In the genomic region with DNA sequence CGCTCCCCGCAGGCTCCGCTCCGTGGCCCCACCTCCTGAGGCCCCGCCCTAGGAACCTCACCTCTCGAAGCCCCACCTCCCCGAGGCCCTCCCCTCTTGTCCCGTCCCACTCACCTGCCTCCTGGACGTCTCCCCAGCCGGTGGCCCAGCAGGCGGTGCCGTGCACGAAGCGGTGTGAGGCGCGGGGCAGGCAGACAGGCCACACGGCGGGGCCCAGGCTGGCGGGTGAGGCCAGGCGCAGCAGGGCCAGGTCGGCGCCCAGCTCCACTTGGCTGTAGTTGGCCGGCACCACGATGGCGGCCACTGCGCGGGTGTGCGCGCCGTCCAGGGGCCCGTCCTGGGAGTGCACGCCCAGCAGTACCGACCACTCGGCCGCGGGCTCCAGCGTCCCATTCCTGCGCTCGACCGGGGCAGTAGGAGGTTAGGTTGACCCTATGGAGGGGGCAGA, we compare ENCODE assay signal across 1 cellular context.
TF ChIP-seq lines count a peak whose summit lies in the region.

No MANE protein-coding gene starts in this region.

TF ChIP-seq in HepG2, 621 proteins besides CTCF, POLR2A, EP300 and RAD21:
- TF ChIP-seq GATAD1 (CRISPR knock-in tag; IDR thresholded peaks at IDR 0.05) (no peak), DMAP1 (CRISPR knock-in tag; IDR thresholded peaks at IDR 0.05) (no peak), HNRNPK (IDR thresholded peaks at IDR 0.05; ENCODE audit: low read depth, low read length, poor library complexity, severe bottlenecking) (peak; percentile 41), KDM5B (CRISPR knock-in tag; IDR thresholded peaks at IDR 0.05; ENCODE audit: borderline replicate concordance) (no peak), DR1 (CRISPR knock-in tag; IDR thresholded peaks at IDR 0.05) (no peak), HNRNPUL1 (IDR thresholded peaks at IDR 0.05; ENCODE audit: low read depth, low read length) (no peak), KMT2A (CRISPR knock-in tag; IDR thresholded peaks at IDR 0.05) (no peak), SALL1 (CRISPR knock-in tag; IDR thresholded peaks at IDR 0.05) (no peak), RXRB (CRISPR knock-in tag; IDR thresholded peaks at IDR 0.05; ENCODE audit: borderline replicate concordance) (no peak), HOXA3 (CRISPR knock-in tag; IDR thresholded peaks at IDR 0.05) (peak; percentile 42; the same call in 1 of the 2 replicates), GATA4 (IDR thresholded peaks at IDR 0.05; ENCODE audit: borderline replicate concordance, low read depth) (no peak)
- TF ChIP-seq, protein P1, sequence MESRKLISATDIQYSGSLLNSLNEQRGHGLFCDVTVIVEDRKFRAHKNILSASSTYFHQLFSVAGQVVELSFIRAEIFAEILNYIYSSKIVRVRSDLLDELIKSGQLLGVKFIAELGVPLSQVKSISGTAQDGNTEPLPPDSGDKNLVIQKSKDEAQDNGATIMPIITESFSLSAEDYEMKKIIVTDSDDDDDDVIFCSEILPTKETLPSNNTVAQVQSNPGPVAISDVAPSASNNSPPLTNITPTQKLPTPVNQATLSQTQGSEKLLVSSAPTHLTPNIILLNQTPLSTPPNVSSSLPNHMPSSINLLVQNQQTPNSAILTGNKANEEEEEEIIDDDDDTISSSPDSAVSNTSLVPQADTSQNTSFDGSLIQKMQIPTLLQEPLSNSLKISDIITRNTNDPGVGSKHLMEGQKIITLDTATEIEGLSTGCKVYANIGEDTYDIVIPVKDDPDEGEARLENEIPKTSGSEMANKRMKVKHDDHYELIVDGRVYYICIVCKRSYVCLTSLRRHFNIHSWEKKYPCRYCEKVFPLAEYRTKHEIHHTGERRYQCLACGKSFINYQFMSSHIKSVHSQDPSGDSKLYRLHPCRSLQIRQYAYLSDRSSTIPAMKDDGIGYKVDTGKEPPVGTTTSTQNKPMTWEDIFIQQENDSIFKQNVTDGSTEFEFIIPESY (CRISPR knock-in tag; IDR thresholded peaks at IDR 0.05) = peak; percentile 79; the same call in 1 of the 2 replicates
- TF ChIP-seq, protein P2, sequence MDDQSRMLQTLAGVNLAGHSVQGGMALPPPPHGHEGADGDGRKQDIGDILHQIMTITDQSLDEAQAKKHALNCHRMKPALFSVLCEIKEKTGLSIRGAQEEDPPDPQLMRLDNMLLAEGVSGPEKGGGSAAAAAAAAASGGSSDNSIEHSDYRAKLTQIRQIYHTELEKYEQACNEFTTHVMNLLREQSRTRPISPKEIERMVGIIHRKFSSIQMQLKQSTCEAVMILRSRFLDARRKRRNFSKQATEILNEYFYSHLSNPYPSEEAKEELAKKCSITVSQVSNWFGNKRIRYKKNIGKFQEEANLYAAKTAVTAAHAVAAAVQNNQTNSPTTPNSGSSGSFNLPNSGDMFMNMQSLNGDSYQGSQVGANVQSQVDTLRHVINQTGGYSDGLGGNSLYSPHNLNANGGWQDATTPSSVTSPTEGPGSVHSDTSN (CRISPR knock-in tag; IDR thresholded peaks at IDR 0.05; ENCODE audit: borderline replicate concordance) = no peak
- TF ChIP-seq, protein P3, sequence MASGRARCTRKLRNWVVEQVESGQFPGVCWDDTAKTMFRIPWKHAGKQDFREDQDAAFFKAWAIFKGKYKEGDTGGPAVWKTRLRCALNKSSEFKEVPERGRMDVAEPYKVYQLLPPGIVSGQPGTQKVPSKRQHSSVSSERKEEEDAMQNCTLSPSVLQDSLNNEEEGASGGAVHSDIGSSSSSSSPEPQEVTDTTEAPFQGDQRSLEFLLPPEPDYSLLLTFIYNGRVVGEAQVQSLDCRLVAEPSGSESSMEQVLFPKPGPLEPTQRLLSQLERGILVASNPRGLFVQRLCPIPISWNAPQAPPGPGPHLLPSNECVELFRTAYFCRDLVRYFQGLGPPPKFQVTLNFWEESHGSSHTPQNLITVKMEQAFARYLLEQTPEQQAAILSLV (CRISPR knock-in tag; IDR thresholded peaks at IDR 0.05; ENCODE audit: borderline replicate concordance) = no peak
TF ChIP-seq in HepG2: peak in this region for 3.
